Comparison of ENCODE assay signal across 15 cellular contexts in the genomic region with DNA sequence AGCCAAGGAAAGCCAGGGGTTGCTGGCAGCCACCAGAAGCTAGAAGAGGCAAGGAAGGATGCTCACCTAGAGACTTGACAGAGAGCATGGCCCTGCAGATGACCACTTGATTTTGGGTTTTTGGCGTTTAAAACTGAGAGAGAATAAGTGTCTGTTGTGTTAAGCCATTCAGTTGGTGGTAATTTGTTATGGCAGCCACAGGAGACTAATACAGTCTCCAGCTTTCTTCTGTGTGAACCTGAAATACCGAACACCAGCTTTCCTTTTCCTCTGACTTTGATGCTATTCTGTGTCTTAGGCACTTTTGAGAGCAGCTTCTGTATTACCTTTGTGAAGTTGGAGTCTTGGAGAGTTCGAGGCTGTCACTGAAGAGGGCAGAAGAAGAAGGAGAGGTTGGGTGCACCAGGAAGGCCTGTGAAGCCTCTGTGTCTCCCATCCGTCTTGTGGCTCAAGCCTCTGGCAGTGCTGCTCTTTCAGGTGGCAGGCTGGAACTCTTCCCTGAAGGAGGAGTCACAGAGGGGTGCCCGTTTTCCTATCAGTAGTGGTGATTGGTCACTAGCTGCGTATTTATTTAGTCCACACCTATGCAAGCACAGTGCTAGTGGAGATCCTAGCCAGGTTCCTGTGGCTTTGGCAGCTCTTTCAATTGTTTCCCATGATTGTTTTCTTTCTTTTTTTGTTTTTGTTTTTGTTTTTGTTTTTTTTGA. TPM values are rescaled to one million over a fixed set of nuclear protein-coding genes. Genes with fewer than 3 reads are reported as not detected.
DNase-seq lines count a peak whose midpoint lies in the region; ATAC-seq and TF ChIP-seq lines count a peak whose summit lies in the region.
"Had no signal": no experiment of that assay in that cellular context is flagged by ENCODE, and none has a peak within 500 bp of the region (broad histone marks: within the 10 kb centered on the region; RNA-seq: fewer than 3 reads in every experiment).

No MANE protein-coding gene starts in this region.

- ATAC-seq in naive B cell (ENCODE audit: low read depth in 2 of 2) (no peak), HG03520 (IDR thresholded peaks at IDR 0.05; ENCODE audit: unreplicated experiment) (no peak)
- ATAC-seq: K562, SK-N-SH treated with all-trans-retinoic acid at 6 μM for 48 hours had no signal

- H3K36me3 ChIP-seq in GM06990 (ENCODE audit: control insufficient read depth, insufficient read depth, low read length), result peaks cover 5% of the 10 kb centered on the region
- H3K36me3 ChIP-seq: sigmoid colon, suprapubic skin had no signal

- H3K9me3 Mint-ChIP-seq in CD14-positive monocyte (peaks cover 0 to 2% (median 0%) of the 10 kb centered on the region in 7 donors), naive B cell (no peaks in the 10 kb centered on the region)
- H3K9me3 Mint-ChIP-seq in activated T-helper 2 cell treated with anti-CD3 and anti-CD28 coated beads, Interferon-gamma antibody, Interleukin-2, Interleukin-4, amounts not matched to agents 10 μg/mL and 5 μg/mL and 100 μg/mL, durations not matched to agents 14 hours and 24 hours and 36 hours, result no peaks in the 10 kb centered on the region

- H3K4me3 Mint-ChIP-seq in CD14-positive monocyte (no peak overlapping the region), naive B cell (peak overlapping the region; percentile 96 to 100 (median 99))
- H3K4me3 Mint-ChIP-seq in activated T-helper 2 cell treated with anti-CD3 and anti-CD28 coated beads, Interferon-gamma antibody, Interleukin-2, Interleukin-4, amounts not matched to agents 10 μg/mL and 5 μg/mL and 100 μg/mL, durations not matched to agents 14 hours and 24 hours and 36 hours (ENCODE audit: low read depth), result no peak overlapping the region

- H3K27me3 Mint-ChIP-seq in CD14-positive monocyte (ENCODE audit: low read depth in 3 of 3) (no peaks in the 10 kb centered on the region), naive B cell (no peaks in the 10 kb centered on the region)
- H3K27me3 Mint-ChIP-seq in activated T-helper 2 cell treated with anti-CD3 and anti-CD28 coated beads, Interferon-gamma antibody, Interleukin-2, Interleukin-4, amounts not matched to agents 10 μg/mL and 5 μg/mL and 100 μg/mL, durations not matched to agents 14 hours and 24 hours and 36 hours (ENCODE audit: low read depth), result no peaks in the 10 kb centered on the region

- intact Hi-C loops in CD14-positive monocyte (cut with micrococcal nuclease), result no loop called here
- intact Hi-C loops in activated T-helper 2 cell treated with anti-CD3 and anti-CD28 coated beads, Interferon-gamma antibody, Interleukin-2, Interleukin-4, amounts not matched to agents 10 μg/mL and 5 μg/mL and 100 μg/mL, durations not matched to agents 14 hours and 24 hours and 36 hours (cut with micrococcal nuclease), result no loop called here

- no peaks in the 10 kb centered on the region for H3K27me3 ChIP-seq in GM06990 (replicated peaks; ENCODE audit: control insufficient read depth, insufficient read depth, low read length)
- H3K27me3 ChIP-seq: sigmoid colon, suprapubic skin had no signal

- H3K4me1 Mint-ChIP-seq in CD14-positive monocyte, result peaks cover 68% of the 10 kb centered on the region
- peaks cover 36% of the 10 kb centered on the region for H3K4me1 Mint-ChIP-seq in activated T-helper 2 cell treated with anti-CD3 and anti-CD28 coated beads, Interferon-gamma antibody, Interleukin-2, Interleukin-4, amounts not matched to agents 10 μg/mL and 5 μg/mL and 100 μg/mL, durations not matched to agents 14 hours and 24 hours and 36 hours (ENCODE audit: low read depth)
- H3K4me1 Mint-ChIP-seq in naive B cell, result peaks cover 69 to 83% (median 76%) of the 10 kb centered on the region in 3 donors

- no peak for TF ChIP-seq CTCF in CD14-positive monocyte (IDR thresholded peaks at IDR 0.05)
- TF ChIP-seq CTCF in GM06990 (IDR thresholded peaks at IDR 0.05; ENCODE audit: insufficient read depth, low read length, poor library complexity, severe bottlenecking), result no peak

- H3K4me3 ChIP-seq in GM06990 (replicated peaks; ENCODE audit: low read depth, low read length), result peak overlapping the region; percentile 99
- H3K4me3 ChIP-seq: K562, sigmoid colon, suprapubic skin had no signal

- H3K36me3 Mint-ChIP-seq in CD14-positive monocyte, result peaks cover 36 to 52% of the 10 kb centered on the region in 2 donors
- H3K36me3 Mint-ChIP-seq in activated T-helper 2 cell treated with anti-CD3 and anti-CD28 coated beads, Interferon-gamma antibody, Interleukin-2, Interleukin-4, amounts not matched to agents 10 μg/mL and 5 μg/mL and 100 μg/mL, durations not matched to agents 14 hours and 24 hours and 36 hours (ENCODE audit: low read depth), result peaks cover 40% of the 10 kb centered on the region
- peaks cover 8 to 12% of the 10 kb centered on the region in 2 donors for H3K36me3 Mint-ChIP-seq in naive B cell

- peak overlapping the region in 6 of 7 donors; percentile 21 to 100 (median 68) for H3K27ac Mint-ChIP-seq in CD14-positive monocyte
- peak overlapping the region; percentile 5 for H3K27ac Mint-ChIP-seq in activated T-helper 2 cell treated with anti-CD3 and anti-CD28 coated beads, Interferon-gamma antibody, Interleukin-2, Interleukin-4, amounts not matched to agents 10 μg/mL and 5 μg/mL and 100 μg/mL, durations not matched to agents 14 hours and 24 hours and 36 hours
- peak overlapping the region in 4 of 6 donors; percentile 81 to 100 (median 99) for H3K27ac Mint-ChIP-seq in naive B cell

- no peak for DNase-seq in CD14-positive monocyte (ENCODE audit: low spot score)
- DNase-seq in GM06990 (ENCODE audit: extremely low read depth, insufficient read length), result no peak
- DNase-seq in activated T-helper 2 cell treated with anti-CD3 and anti-CD28 coated beads, Interferon-gamma antibody, Interleukin-2, Interleukin-4, amounts not matched to agents 10 μg/mL and 5 μg/mL and 100 μg/mL, durations not matched to agents 14 hours and 24 hours and 36 hours (ENCODE audit: low spot score), result no peak
- no peak for DNase-seq in naive B cell
- no peak for DNase-seq in DMS114 treated with DMSO at 0.1 percent for 48 hours (lab: John Stamatoyannopoulos, UW; ENCODE audit: unreplicated experiment)
- no peak for DNase-seq in SHP77 treated with DMSO at 0.1 percent for 48 hours (lab: John Stamatoyannopoulos, UW)
- no peak for DNase-seq in SIG-M5 (lab: John Stamatoyannopoulos, UW)
- DNase-seq: activated CD4-positive, alpha-beta T cell treated with anti-CD3 and anti-CD28 coated beads, Interleukin-2, amount 50 U/mL, for 1 hour; NCI-H1694 treated with DMSO at 0.1 percent for 48 hours; NCI-H82; sigmoid colon had no signal

RNA-seq across cellular contexts. Expression of a gene that starts 2.5 kb away (rescaled TPM):
- 10 to 100 TPM; 25.9 to 29.5 TPM for polyA plus RNA-seq in CD14-positive monocyte
- total RNA-seq in activated T-helper 2 cell treated with anti-CD3 and anti-CD28 coated beads, Interferon-gamma antibody, Interleukin-2, Interleukin-4, amounts not matched to agents 10 μg/mL and 5 μg/mL and 100 μg/mL, durations not matched to agents 14 hours and 24 hours and 36 hours, result 34.8 and 38.3 TPM in 2 replicates
- polyA plus RNA-seq in naive B cell (ENCODE audit: low read depth in 6 of 6), result 10 to 100 TPM; 47.2 to 74.5 (median 62.6) TPM

RNA-seq across cellular contexts. Expression of a gene that starts 26.9 kb away (rescaled TPM):
- 10 to 100 TPM; 22.4 to 24.5 TPM for polyA plus RNA-seq in CD14-positive monocyte
- 57.1 and 62.8 TPM in 2 replicates for total RNA-seq in activated T-helper 2 cell treated with anti-CD3 and anti-CD28 coated beads, Interferon-gamma antibody, Interleukin-2, Interleukin-4, amounts not matched to agents 10 μg/mL and 5 μg/mL and 100 μg/mL, durations not matched to agents 14 hours and 24 hours and 36 hours
- 10 to 100 TPM in 5 of 6 donors, 1 to 10 TPM in 1; 7.6 to 31.2 (median 19.2) TPM for polyA plus RNA-seq in naive B cell (ENCODE audit: low read depth in 6 of 6)

Comparison
In these comparisons a context has a peak if more than half of its experiments do, and no peak if none do; other contexts are left out.
1. H3K27ac Mint-ChIP-seq: peak in every context shown above with its lines; median percentile 99 in naive B cell; 68 in CD14-positive monocyte; 5 in activated T-helper 2 cell treated with anti-CD3 and anti-CD28 coated beads, Interferon-gamma antibody, Interleukin-2, Interleukin-4, amounts not matched to agents 10 μg/mL and 5 μg/mL and 100 μg/mL, durations not matched to agents 14 hours and 24 hours and 36 hours.
2. H3K4me3 Mint-ChIP-seq: peak in naive B cell (8 of 8); none in CD14-positive monocyte (0 of 2) and activated T-helper 2 cell treated with anti-CD3 and anti-CD28 coated beads, Interferon-gamma antibody, Interleukin-2, Interleukin-4, amounts not matched to agents 10 μg/mL and 5 μg/mL and 100 μg/mL, durations not matched to agents 14 hours and 24 hours and 36 hours (single experiment).